ENCODE assay signal across 23 cellular contexts in the genomic region with DNA sequence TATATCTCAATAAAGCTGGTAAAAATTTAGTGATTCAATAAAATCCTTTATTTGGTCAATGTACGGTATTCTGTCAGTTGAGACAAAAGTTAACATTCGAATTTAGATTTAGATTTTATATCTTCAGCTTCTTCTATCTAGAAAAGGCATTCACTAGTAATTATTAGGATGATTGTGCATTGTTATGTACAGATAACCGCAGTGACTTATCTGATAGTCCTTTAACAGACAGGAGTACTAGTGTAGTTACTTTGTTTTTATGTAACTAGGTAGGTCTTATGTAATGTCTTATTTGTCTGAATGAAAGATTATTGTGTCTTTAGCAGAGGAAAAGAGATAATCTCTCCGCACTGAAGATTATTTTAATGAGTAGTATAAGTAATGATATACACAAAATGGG.
"Had no signal": no experiment of that assay in that cellular context is flagged by ENCODE, and none has a peak within 500 bp of the region (broad histone marks: within the 10 kb centered on the region; RNA-seq: fewer than 3 reads in every experiment).

No MANE protein-coding gene starts in this region.

- H3K4me1 Mint-ChIP-seq: endodermal cell had no signal

- H3K27me3 Mint-ChIP-seq: effector memory CD8-positive, alpha-beta T cell had no signal

- H3K9me3 ChIP-seq: colonic mucosa, esophagus squamous epithelium, gastrocnemius medialis, heart right ventricle, left lung, lower lobe of right lung, mucosa of descending colon had no signal

- H3K27me3 ChIP-seq: colonic mucosa, esophagus squamous epithelium, gastrocnemius medialis, heart right ventricle, left lung had no signal

- H3K4me3 Mint-ChIP-seq: dendritic cell treated with granulocyte-macrophage colony-stimulating factor and Interleukin-4, amounts not matched to agents 40 ng/mL and 50 ng/mL, for 4 days; endodermal cell; mesothelial cell of epicardium had no signal

- H3K27ac ChIP-seq: colonic mucosa, epithelial cell of prostate, esophagus squamous epithelium, gastrocnemius medialis, heart right ventricle, left lung, lower lobe of right lung had no signal

- H3K27ac Mint-ChIP-seq: dendritic cell treated with granulocyte-macrophage colony-stimulating factor and Interleukin-4, amounts not matched to agents 40 ng/mL and 50 ng/mL, for 4 days; effector memory CD8-positive, alpha-beta T cell; endodermal cell; mesothelial cell of epicardium had no signal

- DNase-seq: colonic mucosa; cortex of kidney; effector CD8-positive, alpha-beta T cell; effector memory CD8-positive, alpha-beta T cell; endodermal cell; esophagus squamous epithelium; foreskin fibroblast; foreskin melanocyte; gastrocnemius medialis; glutamatergic neuron; head of caudate nucleus; heart right ventricle; hippocampal formation; left cardiac atrium; left lung; left ventricle myocardium superior; lower lobe of right lung; mesenchymal stem cell; mucosa of descending colon; naive B cell had no signal

- H3K9me3 Mint-ChIP-seq: dendritic cell treated with granulocyte-macrophage colony-stimulating factor and Interleukin-4, amounts not matched to agents 40 ng/mL and 50 ng/mL, for 4 days; effector memory CD8-positive, alpha-beta T cell; mesothelial cell of epicardium had no signal

- H3K4me3 ChIP-seq: colonic mucosa, esophagus squamous epithelium, gastrocnemius medialis, heart right ventricle, left lung, lower lobe of right lung, mucosa of descending colon had no signal

- H3K36me3 ChIP-seq: colonic mucosa, esophagus squamous epithelium, gastrocnemius medialis, heart right ventricle, left lung, lower lobe of right lung had no signal

- H3K36me3 Mint-ChIP-seq: mesothelial cell of epicardium had no signal
